Comparison of ENCODE assay signal across 1 cellular context in genomic region chr1:21778405-21778727, GRCh38.
TF ChIP-seq lines count a peak whose summit lies in the region.

No MANE protein-coding gene starts in this region.

TF ChIP-seq in HepG2, 621 proteins besides CTCF, POLR2A, EP300 and RAD21 (continued from another document):
- no peak for TF ChIP-seq NFE2L1 (CRISPR knock-in tag; IDR thresholded peaks at IDR 0.05; ENCODE audit: borderline replicate concordance)
- TF ChIP-seq ZBTB7B (CRISPR knock-in tag; IDR thresholded peaks at IDR 0.05): no peak
- TF ChIP-seq SNRNP70 (IDR thresholded peaks at IDR 0.05; ENCODE audit: low read depth, low read length): no peak
- TF ChIP-seq, protein P1, sequence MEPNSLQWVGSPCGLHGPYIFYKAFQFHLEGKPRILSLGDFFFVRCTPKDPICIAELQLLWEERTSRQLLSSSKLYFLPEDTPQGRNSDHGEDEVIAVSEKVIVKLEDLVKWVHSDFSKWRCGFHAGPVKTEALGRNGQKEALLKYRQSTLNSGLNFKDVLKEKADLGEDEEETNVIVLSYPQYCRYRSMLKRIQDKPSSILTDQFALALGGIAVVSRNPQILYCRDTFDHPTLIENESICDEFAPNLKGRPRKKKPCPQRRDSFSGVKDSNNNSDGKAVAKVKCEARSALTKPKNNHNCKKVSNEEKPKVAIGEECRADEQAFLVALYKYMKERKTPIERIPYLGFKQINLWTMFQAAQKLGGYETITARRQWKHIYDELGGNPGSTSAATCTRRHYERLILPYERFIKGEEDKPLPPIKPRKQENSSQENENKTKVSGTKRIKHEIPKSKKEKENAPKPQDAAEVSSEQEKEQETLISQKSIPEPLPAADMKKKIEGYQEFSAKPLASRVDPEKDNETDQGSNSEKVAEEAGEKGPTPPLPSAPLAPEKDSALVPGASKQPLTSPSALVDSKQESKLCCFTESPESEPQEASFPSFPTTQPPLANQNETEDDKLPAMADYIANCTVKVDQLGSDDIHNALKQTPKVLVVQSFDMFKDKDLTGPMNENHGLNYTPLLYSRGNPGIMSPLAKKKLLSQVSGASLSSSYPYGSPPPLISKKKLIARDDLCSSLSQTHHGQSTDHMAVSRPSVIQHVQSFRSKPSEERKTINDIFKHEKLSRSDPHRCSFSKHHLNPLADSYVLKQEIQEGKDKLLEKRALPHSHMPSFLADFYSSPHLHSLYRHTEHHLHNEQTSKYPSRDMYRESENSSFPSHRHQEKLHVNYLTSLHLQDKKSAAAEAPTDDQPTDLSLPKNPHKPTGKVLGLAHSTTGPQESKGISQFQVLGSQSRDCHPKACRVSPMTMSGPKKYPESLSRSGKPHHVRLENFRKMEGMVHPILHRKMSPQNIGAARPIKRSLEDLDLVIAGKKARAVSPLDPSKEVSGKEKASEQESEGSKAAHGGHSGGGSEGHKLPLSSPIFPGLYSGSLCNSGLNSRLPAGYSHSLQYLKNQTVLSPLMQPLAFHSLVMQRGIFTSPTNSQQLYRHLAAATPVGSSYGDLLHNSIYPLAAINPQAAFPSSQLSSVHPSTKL (CRISPR knock-in tag; IDR thresholded peaks at IDR 0.05): peak; percentile 41
- peak; percentile 39; the same call in 1 of the 2 replicates for TF ChIP-seq HNF4A (CRISPR knock-in tag; IDR thresholded peaks at IDR 0.05)
- TF ChIP-seq ZNF17 (CRISPR knock-in tag; IDR thresholded peaks at IDR 0.05): no peak
